23 cellular contexts compared by ENCODE assay signal in the genomic region with DNA sequence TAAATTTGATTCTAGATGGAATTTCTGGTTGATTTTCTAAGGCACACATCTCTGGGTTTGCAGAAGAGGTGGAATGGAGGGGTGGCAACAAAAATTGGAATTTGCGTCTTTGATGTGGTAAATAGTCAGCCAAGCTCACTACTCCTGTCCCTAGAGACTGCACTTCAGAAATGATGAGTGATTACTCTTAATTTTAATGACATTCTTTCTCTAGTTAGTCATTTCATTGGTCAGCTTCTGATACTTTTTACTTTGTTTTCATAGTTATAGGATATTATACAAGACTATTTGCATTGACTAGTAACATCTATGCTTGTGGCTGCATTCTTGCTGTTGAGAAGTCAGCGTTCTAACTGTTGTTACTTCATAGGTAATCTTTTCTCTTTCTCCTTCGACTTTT.
DNase-seq lines count a peak whose midpoint lies in the region; ATAC-seq and TF ChIP-seq lines count a peak whose summit lies in the region.
"Had no signal": no experiment of that assay in that cellular context is flagged by ENCODE, and none has a peak within 500 bp of the region (broad histone marks: within the 10 kb centered on the region; RNA-seq: fewer than 3 reads in every experiment).

No MANE protein-coding gene starts in this region.

- peaks cover 32% of the 10 kb centered on the region for H3K4me1 Mint-ChIP-seq in HFFc6 (ENCODE audit: low read depth)
- H3K4me1 Mint-ChIP-seq: activated CD4-positive, alpha-beta T cell treated with anti-CD3 and anti-CD28 coated beads, Interleukin-2, amount 10 ng/mL, durations not matched to agents 7 days and 5 days; activated naive CD8-positive, alpha-beta T cell treated with anti-CD3 and anti-CD28 coated beads, Interleukin-2, amount 10 ng/mL, durations not matched to agents 7 days and 5 days had no signal

- TF ChIP-seq CTCF in AG04449 (IDR thresholded peaks at IDR 0.05; ENCODE audit: insufficient read depth, low read length, missing control alignments) = no peak
- TF ChIP-seq CTCF in HFFc6 (IDR thresholded peaks at IDR 0.05) = no peak
- no peak for TF ChIP-seq CTCF in foreskin fibroblast (IDR thresholded peaks at IDR 0.05; ENCODE audit: low read depth, low read length)

- H3K4me3 ChIP-seq in AG04449 (ENCODE audit: low read depth, low read length) (no peak overlapping the region), adipocyte (ENCODE audit: low read length) (no peak overlapping the region), foreskin fibroblast (ENCODE audit: low read depth in 1 of 2, low read length in 2 of 2) (no peak overlapping the region)
- H3K4me3 ChIP-seq: cardiac muscle cell had no signal

- H3K9me3 Mint-ChIP-seq in HFFc6 = no peaks in the 10 kb centered on the region
- H3K9me3 Mint-ChIP-seq: activated CD4-positive, alpha-beta T cell treated with anti-CD3 and anti-CD28 coated beads, Interleukin-2, amount 10 ng/mL, durations not matched to agents 7 days and 5 days; activated T-helper 2 cell treated with anti-CD3 and anti-CD28 coated beads, Interferon-gamma antibody, Interleukin-2, Interleukin-4, amounts not matched to agents 10 μg/mL and 5 μg/mL and 100 μg/mL, durations not matched to agents 14 hours and 24 hours and 36 hours had no signal

- H3K9me3 ChIP-seq in adipocyte (ENCODE audit: control insufficient read depth, low read length) = no peaks in the 10 kb centered on the region

- H3K36me3 Mint-ChIP-seq in HFFc6 (ENCODE audit: low read depth) = no peaks in the 10 kb centered on the region
- H3K36me3 Mint-ChIP-seq: activated naive CD8-positive, alpha-beta T cell treated with anti-CD3 and anti-CD28 coated beads, Interleukin-2, amount 10 ng/mL, durations not matched to agents 7 days and 5 days had no signal

- H3K36me3 ChIP-seq in adipocyte (ENCODE audit: control insufficient read depth, insufficient read depth, low read length, severe bottlenecking) = no peaks in the 10 kb centered on the region
- H3K36me3 ChIP-seq: cardiac muscle cell had no signal

- no peak overlapping the region for H3K27ac Mint-ChIP-seq in HFFc6
- H3K27ac Mint-ChIP-seq: activated CD4-positive, alpha-beta T cell treated with anti-CD3 and anti-CD28 coated beads, Interleukin-2, amount 10 ng/mL, durations not matched to agents 7 days and 5 days; activated naive CD8-positive, alpha-beta T cell treated with anti-CD3 and anti-CD28 coated beads, Interleukin-2, amount 10 ng/mL, durations not matched to agents 7 days and 5 days; activated T-helper 2 cell treated with anti-CD3 and anti-CD28 coated beads, Interferon-gamma antibody, Interleukin-2, Interleukin-4, amounts not matched to agents 10 μg/mL and 5 μg/mL and 100 μg/mL, durations not matched to agents 14 hours and 24 hours and 36 hours had no signal

- no peak for ATAC-seq in HG03342 (IDR thresholded peaks at IDR 0.05; ENCODE audit: unreplicated experiment)

- H3K4me3 Mint-ChIP-seq in HFFc6 = no peak overlapping the region
- H3K4me3 Mint-ChIP-seq: activated CD4-positive, alpha-beta T cell treated with anti-CD3 and anti-CD28 coated beads, Interleukin-2, amount 10 ng/mL, durations not matched to agents 7 days and 5 days; activated naive CD8-positive, alpha-beta T cell treated with anti-CD3 and anti-CD28 coated beads, Interleukin-2, amount 10 ng/mL, durations not matched to agents 7 days and 5 days had no signal

- peaks cover 24% of the 10 kb centered on the region for H3K4me1 ChIP-seq in adipocyte (ENCODE audit: control insufficient read depth, insufficient read depth, low read length)

- no peaks in the 10 kb centered on the region for H3K27me3 ChIP-seq in adipocyte (replicated peaks; ENCODE audit: control insufficient read depth, insufficient read depth, low read length)
- H3K27me3 ChIP-seq: cardiac muscle cell had no signal

- H3K9ac ChIP-seq in adipocyte (ENCODE audit: low read length) = no peak overlapping the region

- CTCF ChIA-PET in AG04449 (lab: Yijun Ruan, JAX) = interaction anchor here (1.0 kb wide), 1 partner anchor 14 kb away, joined by 3 read pairs; no protein-coding TSS in a partner anchor

- no peaks in the 10 kb centered on the region for H3K27me3 Mint-ChIP-seq in HFFc6 (ENCODE audit: insufficient read depth)
- H3K27me3 Mint-ChIP-seq: activated CD4-positive, alpha-beta T cell treated with anti-CD3 and anti-CD28 coated beads, Interleukin-2, amount 10 ng/mL, durations not matched to agents 7 days and 5 days had no signal

- DNase-seq in AG04449 (ENCODE audit: low read depth, low spot score) (peak; percentile 37), HFFc6 (peak; percentile 2), adipocyte (ENCODE audit: low read depth) (peak; percentile 33), foreskin fibroblast (peak; percentile 44 to 67), HuH-7 (ENCODE audit: low spot score) (no peak), NCI-H1930 (lab: John Stamatoyannopoulos, UW) (no peak), HCEC 1CT (no peak)
- DNase-seq: activated CD4-positive, alpha-beta T cell treated with anti-CD3 and anti-CD28 coated beads, Interleukin-2, amount 10 ng/mL, durations not matched to agents 7 days and 5 days; activated naive CD8-positive, alpha-beta T cell treated with anti-CD3 and anti-CD28 coated beads, Interleukin-2, amount 10 ng/mL, durations not matched to agents 7 days and 5 days; dermis blood vessel endothelial cell; foreskin melanocyte; GDM1; hypothalamus; Kasumi-1; NCI-H1105 treated with DMSO at 0.1 percent for 48 hours; NCI-H526; nucleus accumbens; retina; stimulated activated CD8-positive, alpha-beta memory T cell treated with anti-CD3 and anti-CD28 coated beads, Interleukin-4, amount 100 ng/mL, for 48 hours; T-helper 1 cell had no signal

- POLR2A ChIA-PET in AG04449 (lab: Yijun Ruan, JAX) = no interaction called here

Comparison
In these comparisons a context has a peak if more than half of its experiments do, and no peak if none do; other contexts are left out.
1. DNase-seq: peak in AG04449 (single experiment), HFFc6 (single experiment), adipocyte (single experiment) and foreskin fibroblast (2 of 2); none in HuH-7 (single experiment), NCI-H1930 (0 of 2) and HCEC 1CT (single experiment).